Comparison of ENCODE assay signal across 8 cellular contexts in the genomic region with DNA sequence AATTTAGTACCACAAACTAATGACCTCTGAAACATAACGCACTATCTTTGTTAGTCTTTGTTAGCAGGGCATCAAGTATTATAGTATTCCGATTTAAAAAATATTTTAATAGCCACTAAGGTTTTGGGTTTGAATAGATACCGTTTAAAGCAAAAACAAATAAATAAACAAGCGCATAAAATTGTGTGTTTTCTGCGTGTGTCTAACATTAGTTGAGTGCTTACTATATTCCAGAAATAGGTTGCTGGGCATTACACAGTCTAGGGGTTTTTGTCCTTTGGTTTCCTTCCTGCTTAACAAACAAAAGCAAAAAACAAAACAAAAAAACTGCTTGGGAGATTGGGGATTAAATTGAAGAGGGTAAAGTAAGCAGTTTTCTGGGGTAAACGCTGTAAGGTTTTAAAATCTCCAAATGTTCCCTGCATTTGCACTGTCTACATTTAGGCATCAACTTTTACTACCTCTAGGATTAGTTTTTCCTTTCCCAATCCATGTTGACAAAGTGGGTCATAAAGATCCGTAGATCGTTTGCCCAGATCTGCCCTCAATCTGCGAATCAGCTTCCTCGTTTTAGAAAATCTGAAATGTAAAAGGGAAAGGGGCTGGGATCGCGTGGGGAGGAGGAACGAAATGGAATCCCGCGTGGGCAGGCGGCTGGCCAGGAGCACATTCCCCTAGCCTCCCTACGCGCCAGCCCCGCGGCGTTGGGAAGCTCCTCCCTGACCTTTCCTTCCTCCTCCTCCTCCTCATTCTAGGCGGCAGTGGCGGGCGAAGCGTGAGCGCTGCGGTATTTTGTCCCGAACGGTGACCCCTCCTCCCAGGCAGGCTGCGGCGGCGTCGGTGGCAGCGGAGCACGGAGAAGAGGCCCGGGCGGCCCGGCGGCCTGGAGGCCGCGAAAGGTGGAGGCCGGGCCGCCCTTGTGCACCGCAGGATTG. TPM values are rescaled to one million over a fixed set of nuclear protein-coding genes. Genes with fewer than 3 reads are reported as not detected.
DNase-seq lines count a peak whose midpoint lies in the region; TF ChIP-seq lines count a peak whose summit lies in the region.

A gene (plus strand): TSS at position 749 of the 935 bp plus-strand sequence. CDS start 382 bp downstream, outside the sequence.

- peak within 1 kb of the TSS; percentile 97 for H2AFZ ChIP-seq in GM23248

- no peaks in the 10 kb centered on the region for H3K36me3 ChIP-seq in GM23248 (ENCODE audit: low read depth)
- no peaks in the 10 kb centered on the region for H3K36me3 ChIP-seq in adipocyte (ENCODE audit: control insufficient read depth, insufficient read depth, low read length, severe bottlenecking)
- no peaks in the 10 kb centered on the region for H3K36me3 ChIP-seq in cardiac muscle cell
- H3K36me3 ChIP-seq in ovary = no peaks in the 10 kb centered on the region
- no peaks in the 10 kb centered on the region for H3K36me3 ChIP-seq in vagina

- TF ChIP-seq CTCF in cardiac muscle cell (IDR thresholded peaks at IDR 0.05; ENCODE audit: low read depth, low read length) = no peak
- TF ChIP-seq CTCF in ovary (IDR thresholded peaks at IDR 0.05) = no peak
- no peak for TF ChIP-seq CTCF in vagina (IDR thresholded peaks at IDR 0.05)

- H4K20me1 ChIP-seq in GM23248 (ENCODE audit: insufficient read depth) = no peaks in the 10 kb centered on the region

- H3K9me2 ChIP-seq in GM23248 (ENCODE audit: insufficient read depth) = no peaks in the 10 kb centered on the region

- peaks cover 40% of the 10 kb centered on the region for H3F3A ChIP-seq in GM23248 (ENCODE audit: insufficient read depth)

- intact Hi-C loops in ovary (cut with DNase I) (no loop called here), vagina (cut with DNase I) (no loop called here)

- H3K9ac ChIP-seq in GM23248 (peak within 1 kb of the TSS; percentile 86), adipocyte (ENCODE audit: low read length) (peak within 1 kb of the TSS; percentile 94)

- H3K79me2 ChIP-seq in GM23248 (ENCODE audit: insufficient read depth) = peaks cover 34% of the 10 kb centered on the region

- H3K27ac ChIP-seq in GM23248 (peak within 1 kb of the TSS; percentile 81), cardiac muscle cell (peak within 1 kb of the TSS; percentile 89), ovary (peak within 1 kb of the TSS; percentile 95 to 96), vagina (peak within 1 kb of the TSS; percentile 98)

- 4% methylated on average over 40 to 43 of the region's 44 CpGs for WGBS in GM23248 (ENCODE audit: low coverage in 1 of 2, low lambda C conversion rate in 2 of 2, missing lambda C conversion rate in 2 of 2), 2 experiments
- WGBS in ovary, 3 donors = 6 to 8% (median 7%) methylated on average over 33 to 44 of the region's 44 CpGs

- H3K4me2 ChIP-seq in GM23248 (ENCODE audit: unreplicated experiment) = peak within 1 kb of the TSS; percentile 96

- no peaks in the 10 kb centered on the region for H3K9me3 ChIP-seq in GM23248 (ENCODE audit: low read depth)
- no peaks in the 10 kb centered on the region for H3K9me3 ChIP-seq in adipocyte (ENCODE audit: control insufficient read depth, low read length)
- no peaks in the 10 kb centered on the region for H3K9me3 ChIP-seq in cardiac muscle cell (ENCODE audit: low read depth)
- H3K9me3 ChIP-seq in ovary = no peaks in the 10 kb centered on the region
- no peaks in the 10 kb centered on the region for H3K9me3 ChIP-seq in vagina

- TF ChIP-seq EP300 in ovary (IDR thresholded peaks at IDR 0.05) = no peak

- DNase-seq in EL (peak; percentile 80), GM23248 (peak; percentile 76), KG1 (lab: John Stamatoyannopoulos, UW) (peak; percentile 44), RKO (ENCODE audit: low spot score) (peak; percentile 83), adipocyte (ENCODE audit: low read depth) (peak; percentile 89), cardiac muscle cell (ENCODE audit: low read depth in 1 of 2, low spot score in 1 of 2) (peak; percentile 83 to 87), ovary (peak; percentile 66 to 88 (median 81)), vagina (ENCODE audit: extremely low spot score in 2 of 2) (no peak)

- in situ Hi-C loops in GM23248 (cut with MboI) = no loop called here

- H3K27me3 ChIP-seq in GM23248 (replicated peaks; ENCODE audit: insufficient read depth) = no peaks in the 10 kb centered on the region
- H3K27me3 ChIP-seq in adipocyte (replicated peaks; ENCODE audit: control insufficient read depth, insufficient read depth, low read length) = no peaks in the 10 kb centered on the region
- H3K27me3 ChIP-seq in cardiac muscle cell = no peaks in the 10 kb centered on the region
- H3K27me3 ChIP-seq in ovary = no peaks in the 10 kb centered on the region
- no peaks in the 10 kb centered on the region for H3K27me3 ChIP-seq in vagina

- H3K4me1 ChIP-seq in GM23248 (ENCODE audit: insufficient read depth) (peaks cover 35% of the 10 kb centered on the region), adipocyte (ENCODE audit: control insufficient read depth, insufficient read depth, low read length) (peaks cover 28% of the 10 kb centered on the region), cardiac muscle cell (ENCODE audit: low read depth) (peaks cover 15% of the 10 kb centered on the region), ovary (ENCODE audit: insufficient read depth) (peaks cover 3% of the 10 kb centered on the region), vagina (peaks cover 33% of the 10 kb centered on the region)

- peak; percentile 34 for TF ChIP-seq POLR2A in ovary (IDR thresholded peaks at IDR 0.05)
- TF ChIP-seq POLR2A in vagina (IDR thresholded peaks at IDR 0.05) = peak in 1 of 2 donors; percentile 4

- H3K4me3 ChIP-seq in GM23248 = peak within 1 kb of the TSS; percentile 93
- H3K4me3 ChIP-seq in adipocyte (ENCODE audit: low read length) = peak within 1 kb of the TSS; percentile 95
- H3K4me3 ChIP-seq in cardiac muscle cell = peak within 1 kb of the TSS; percentile 83
- peak within 1 kb of the TSS; percentile 52 for H3K4me3 ChIP-seq in ovary
- H3K4me3 ChIP-seq in vagina = peak within 1 kb of the TSS; percentile 88 to 95

RNA-seq across cellular contexts. Expression of the gene that starts here (rescaled TPM):
- total RNA-seq in GM23248 (2014; rRNA removed; shearing (Covaris generic)) = 25.7 and 32.0 TPM in 2 replicates
- polyA plus RNA-seq in GM23248 (2016; fragmentation: Nextera tagmentation; extraction: Ambion mirVana) (17.5 and 17.7 TPM in 2 replicates), cardiac muscle cell (34.0 and 45.7 TPM in 2 replicates), ovary (10 to 100 TPM; 23.8 to 26.8 TPM)
- total RNA-seq in cardiac muscle cell (26.6 and 40.8 TPM in 2 replicates), ovary (10 to 100 TPM; 28.3 to 39.1 (median 30.7) TPM), vagina (76.9 TPM)

Comparison
In these comparisons a context has a peak if more than half of its experiments do, and no peak if none do; other contexts are left out.
1. DNase-seq: peak in EL (single experiment), GM23248 (single experiment), KG1 (single experiment), RKO (single experiment), adipocyte (single experiment), cardiac muscle cell (2 of 2) and ovary (5 of 5); none in vagina (0 of 2).
2. Peak in every context shown above with its lines, with median percentiles within 50 percentile points of each other: H3K27ac ChIP-seq and H3K4me3 ChIP-seq.